In the genomic region with DNA sequence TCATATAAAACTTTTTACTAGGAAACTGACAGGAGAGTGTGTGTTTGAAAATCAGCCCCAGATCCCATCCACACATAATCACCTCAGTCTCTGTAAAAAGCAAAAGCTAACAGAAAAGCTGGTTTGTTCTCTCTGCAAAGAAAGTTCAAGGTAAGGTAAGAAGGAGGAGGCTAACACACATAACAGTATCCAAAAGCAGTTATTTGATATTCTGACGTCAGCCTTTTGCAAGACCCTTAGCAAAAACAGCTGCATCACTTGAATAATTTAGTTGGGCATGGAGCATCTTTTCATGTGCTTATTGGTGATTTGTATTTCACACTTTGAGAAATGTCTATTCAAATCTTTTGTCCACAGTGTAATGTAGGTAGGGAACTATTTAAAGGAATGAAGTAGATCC, we compare ENCODE assay signal across 1 cellular context.
TF ChIP-seq lines count a peak whose summit lies in the region.

No MANE protein-coding gene starts in this region.

TF ChIP-seq in GM23338, 12 proteins besides CTCF, POLR2A, EP300 and RAD21 (continued from another document):
- TF ChIP-seq, protein P1, sequence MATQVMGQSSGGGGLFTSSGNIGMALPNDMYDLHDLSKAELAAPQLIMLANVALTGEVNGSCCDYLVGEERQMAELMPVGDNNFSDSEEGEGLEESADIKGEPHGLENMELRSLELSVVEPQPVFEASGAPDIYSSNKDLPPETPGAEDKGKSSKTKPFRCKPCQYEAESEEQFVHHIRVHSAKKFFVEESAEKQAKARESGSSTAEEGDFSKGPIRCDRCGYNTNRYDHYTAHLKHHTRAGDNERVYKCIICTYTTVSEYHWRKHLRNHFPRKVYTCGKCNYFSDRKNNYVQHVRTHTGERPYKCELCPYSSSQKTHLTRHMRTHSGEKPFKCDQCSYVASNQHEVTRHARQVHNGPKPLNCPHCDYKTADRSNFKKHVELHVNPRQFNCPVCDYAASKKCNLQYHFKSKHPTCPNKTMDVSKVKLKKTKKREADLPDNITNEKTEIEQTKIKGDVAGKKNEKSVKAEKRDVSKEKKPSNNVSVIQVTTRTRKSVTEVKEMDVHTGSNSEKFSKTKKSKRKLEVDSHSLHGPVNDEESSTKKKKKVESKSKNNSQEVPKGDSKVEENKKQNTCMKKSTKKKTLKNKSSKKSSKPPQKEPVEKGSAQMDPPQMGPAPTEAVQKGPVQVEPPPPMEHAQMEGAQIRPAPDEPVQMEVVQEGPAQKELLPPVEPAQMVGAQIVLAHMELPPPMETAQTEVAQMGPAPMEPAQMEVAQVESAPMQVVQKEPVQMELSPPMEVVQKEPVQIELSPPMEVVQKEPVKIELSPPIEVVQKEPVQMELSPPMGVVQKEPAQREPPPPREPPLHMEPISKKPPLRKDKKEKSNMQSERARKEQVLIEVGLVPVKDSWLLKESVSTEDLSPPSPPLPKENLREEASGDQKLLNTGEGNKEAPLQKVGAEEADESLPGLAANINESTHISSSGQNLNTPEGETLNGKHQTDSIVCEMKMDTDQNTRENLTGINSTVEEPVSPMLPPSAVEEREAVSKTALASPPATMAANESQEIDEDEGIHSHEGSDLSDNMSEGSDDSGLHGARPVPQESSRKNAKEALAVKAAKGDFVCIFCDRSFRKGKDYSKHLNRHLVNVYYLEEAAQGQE (IDR thresholded peaks at IDR 0.05; ENCODE audit: unreplicated experiment): no peak
- TF ChIP-seq ZNF331 (CRISPR knock-in tag; IDR thresholded peaks at IDR 0.05; ENCODE audit: low read depth): no peak
- TF ChIP-seq STAT1 (IDR thresholded peaks at IDR 0.05; ENCODE audit: unreplicated experiment): no peak
- no peak for TF ChIP-seq ZNF114 (CRISPR knock-in tag; IDR thresholded peaks at IDR 0.05)
TF ChIP-seq in GM23338: peak in this region for 1.
